ENCODE assay signal across 22 cellular contexts in genomic region chr2:28638102-28638501, GRCh38.
A peak's percentile ranks its signal among the peaks of the same experiment; 100 is the strongest.
DNase-seq lines count a peak whose midpoint lies in the region; TF ChIP-seq lines count a peak whose summit lies in the region.
"Had no signal": no experiment of that assay in that cellular context is flagged by ENCODE, and none has a peak within 500 bp of the region (broad histone marks: within the 10 kb centered on the region; RNA-seq: fewer than 3 reads in every experiment).

No MANE protein-coding gene starts in this region.

- TF ChIP-seq CTCF in chondrocyte (IDR thresholded peaks at IDR 0.05) = no peak
- no peak for TF ChIP-seq CTCF in prostate gland (IDR thresholded peaks at IDR 0.05)
- TF ChIP-seq CTCF in tibial artery (IDR thresholded peaks at IDR 0.05) = no peak
- TF ChIP-seq CTCF in PC-9 (conservative IDR thresholded peaks at IDR 0.05) = no peak
- no peak for TF ChIP-seq CTCF in GM20000 (IDR thresholded peaks at IDR 0.05; ENCODE audit: extremely low read depth, missing control alignments)

- no peaks in the 10 kb centered on the region for H3K9me3 Mint-ChIP-seq in chondrocyte (ENCODE audit: low read depth)
- H3K9me3 Mint-ChIP-seq: activated CD4-positive, alpha-beta T cell treated with anti-CD3 and anti-CD28 coated beads, Interleukin-2, amount 10 ng/mL, durations not matched to agents 7 days and 5 days; CD8-positive, alpha-beta T cell; neural crest cell; T-helper 1 cell treated with Interleukin-12 subunit alpha and Interleukin-12 subunit beta and Interleukin-4 antibody, amounts not matched to agents 30 μg/mL and 1 μg/mL, for 36 hours had no signal

- H3F3A ChIP-seq in PC-9 (ENCODE audit: insufficient read depth, low read depth) = peaks cover 37% of the 10 kb centered on the region

- H3K79me2 ChIP-seq in PC-9 (ENCODE audit: low read depth) = no peaks in the 10 kb centered on the region

- TF ChIP-seq POLR2A in prostate gland (IDR thresholded peaks at IDR 0.05) = no peak

- H3K4me3 Mint-ChIP-seq in chondrocyte (ENCODE audit: unreplicated experiment) = no peak overlapping the region
- H3K4me3 Mint-ChIP-seq: activated CD4-positive, alpha-beta T cell treated with anti-CD3 and anti-CD28 coated beads, Interleukin-2, amount 10 ng/mL, durations not matched to agents 7 days and 5 days; CD8-positive, alpha-beta T cell; IgD-negative memory B cell; neural crest cell; T-helper 1 cell treated with Interleukin-12 subunit alpha and Interleukin-12 subunit beta and Interleukin-4 antibody, amounts not matched to agents 30 μg/mL and 1 μg/mL, for 36 hours had no signal

- peak overlapping the region; percentile 99 for H3K27ac Mint-ChIP-seq in chondrocyte (ENCODE audit: unreplicated experiment)
- H3K27ac Mint-ChIP-seq: activated CD4-positive, alpha-beta T cell treated with anti-CD3 and anti-CD28 coated beads, Interleukin-2, amount 10 ng/mL, durations not matched to agents 7 days and 5 days; CD8-positive, alpha-beta T cell; IgD-negative memory B cell; T-helper 1 cell treated with Interleukin-12 subunit alpha and Interleukin-12 subunit beta and Interleukin-4 antibody, amounts not matched to agents 30 μg/mL and 1 μg/mL, for 36 hours had no signal

- peak; percentile 15 for DNase-seq in OCI-M1 (lab: John Stamatoyannopoulos, UW)
- DNase-seq in chondrocyte (ENCODE audit: low spot score) = no peak
- no peak for DNase-seq in prostate gland (ENCODE audit: low spot score)
- DNase-seq in tibial artery = no peak
- no peak for DNase-seq in NCI-H1105 treated with DMSO at 0.1 percent for 48 hours (lab: John Stamatoyannopoulos, UW)
- no peak for DNase-seq in PC-9
- no peak for DNase-seq in GM20000 (ENCODE audit: low spot score)
- DNase-seq: activated CD4-positive, alpha-beta T cell treated with anti-CD3 and anti-CD28 coated beads, Interleukin-2, amount 10 ng/mL, durations not matched to agents 7 days and 5 days; activated gamma-delta T cell treated with Interleukin-2 at 50 U/mL for 16 hours; CD8-positive, alpha-beta T cell; DMS53; left lung; NCI-H1417 treated with DMSO at 0.1 percent for 48 hours; NCI-H510A; stimulated activated CD4-positive, alpha-beta T cell treated with anti-CD3 and anti-CD28 coated beads, Interleukin-4, amount 100 ng/mL, for 1 hour had no signal

- H3K27ac ChIP-seq in prostate gland = peak overlapping the region; percentile 28 to 79
- peak overlapping the region; percentile 98 for H3K27ac ChIP-seq in tibial artery
- no peak overlapping the region for H3K27ac ChIP-seq in PC-9
- H3K27ac ChIP-seq: cardiac muscle cell, left lung, SJSA1 had no signal

- H3K27me3 ChIP-seq in prostate gland (replicated peaks; ENCODE audit: insufficient read depth) = no peaks in the 10 kb centered on the region
- no peaks in the 10 kb centered on the region for H3K27me3 ChIP-seq in tibial artery
- H3K27me3 ChIP-seq in PC-9 (ENCODE audit: insufficient read depth, low read depth) = no peaks in the 10 kb centered on the region
- H3K27me3 ChIP-seq: adrenal gland, cardiac muscle cell, left lung, SJSA1 had no signal

- BruUV-seq in PC-9 (replicated peaks; lab: Mats Ljungman, UMichigan) = no TSS peak

- CTCF ChIA-PET in PC-9 (lab: Charles Lee) = no interaction called here

- no peak overlapping the region for H3K4me2 ChIP-seq in PC-9
- H3K4me2 ChIP-seq: smooth muscle cell had no signal

- H3K4me1 Mint-ChIP-seq in chondrocyte (ENCODE audit: low read depth) = peaks cover 59% of the 10 kb centered on the region
- H3K4me1 Mint-ChIP-seq: activated CD4-positive, alpha-beta T cell treated with anti-CD3 and anti-CD28 coated beads, Interleukin-2, amount 10 ng/mL, durations not matched to agents 7 days and 5 days had no signal

- POLR2A ChIA-PET in PC-9 (lab: Charles Lee; ENCODE audit: unreplicated experiment) = no interaction called here

- no peaks in the 10 kb centered on the region for H4K20me1 ChIP-seq in PC-9 (ENCODE audit: insufficient read depth)

- WGBS in prostate gland = 84% methylated on average over 2 of the region's 2 CpGs

- H3K4me1 ChIP-seq in prostate gland (replicated peaks) = peaks cover 5% of the 10 kb centered on the region
- peaks cover 0 to 70% (median 50%) of the 10 kb centered on the region in 4 donors for H3K4me1 ChIP-seq in tibial artery
- peaks cover 58% of the 10 kb centered on the region for H3K4me1 ChIP-seq in PC-9 (replicated peaks; ENCODE audit: insufficient read depth)
- H3K4me1 ChIP-seq: adrenal gland, left lung had no signal

- H3K4me3 ChIP-seq in prostate gland = no peak overlapping the region
- no peak overlapping the region for H3K4me3 ChIP-seq in tibial artery
- no peak overlapping the region for H3K4me3 ChIP-seq in PC-9
- H3K4me3 ChIP-seq: adrenal gland, cardiac muscle cell, left lung, SJSA1, smooth muscle cell had no signal

- no peak overlapping the region for H2AFZ ChIP-seq in PC-9

- H3K36me3 Mint-ChIP-seq in chondrocyte (ENCODE audit: low read depth) = peaks cover 3% of the 10 kb centered on the region
- H3K36me3 Mint-ChIP-seq: CD8-positive, alpha-beta T cell had no signal

- H3K9me2 ChIP-seq in PC-9 (ENCODE audit: insufficient read depth) = no peaks in the 10 kb centered on the region

- H3K36me3 ChIP-seq in prostate gland (no peaks in the 10 kb centered on the region), tibial artery (no peaks in the 10 kb centered on the region), PC-9 (ENCODE audit: low read depth) (no peaks in the 10 kb centered on the region)
- H3K36me3 ChIP-seq: adrenal gland, cardiac muscle cell, SJSA1 had no signal

- H3K9me3 ChIP-seq in prostate gland (no peaks in the 10 kb centered on the region), tibial artery (no peaks in the 10 kb centered on the region), PC-9 (ENCODE audit: insufficient read depth, low read depth) (no peaks in the 10 kb centered on the region)
- H3K9me3 ChIP-seq: adrenal gland, left lung, SJSA1 had no signal

- intact Hi-C loops in prostate gland (cut with DNase I) = loop anchor here (5.0 kb wide), 1 partner anchor 41 kb away; no protein-coding TSS in a partner anchor
- intact Hi-C loops in tibial artery (cut with DNase I; ENCODE audit: low total_unique reads) = no loop called here
- intact Hi-C loops in PC-9 (cut with micrococcal nuclease; ENCODE audit: unreplicated experiment) = no loop called here

- H3K27me3 Mint-ChIP-seq in chondrocyte (ENCODE audit: low read depth) = no peaks in the 10 kb centered on the region
- H3K27me3 Mint-ChIP-seq: activated CD4-positive, alpha-beta T cell treated with anti-CD3 and anti-CD28 coated beads, Interleukin-2, amount 10 ng/mL, durations not matched to agents 7 days and 5 days had no signal
